13 cellular contexts compared by ENCODE assay signal in the genomic region with DNA sequence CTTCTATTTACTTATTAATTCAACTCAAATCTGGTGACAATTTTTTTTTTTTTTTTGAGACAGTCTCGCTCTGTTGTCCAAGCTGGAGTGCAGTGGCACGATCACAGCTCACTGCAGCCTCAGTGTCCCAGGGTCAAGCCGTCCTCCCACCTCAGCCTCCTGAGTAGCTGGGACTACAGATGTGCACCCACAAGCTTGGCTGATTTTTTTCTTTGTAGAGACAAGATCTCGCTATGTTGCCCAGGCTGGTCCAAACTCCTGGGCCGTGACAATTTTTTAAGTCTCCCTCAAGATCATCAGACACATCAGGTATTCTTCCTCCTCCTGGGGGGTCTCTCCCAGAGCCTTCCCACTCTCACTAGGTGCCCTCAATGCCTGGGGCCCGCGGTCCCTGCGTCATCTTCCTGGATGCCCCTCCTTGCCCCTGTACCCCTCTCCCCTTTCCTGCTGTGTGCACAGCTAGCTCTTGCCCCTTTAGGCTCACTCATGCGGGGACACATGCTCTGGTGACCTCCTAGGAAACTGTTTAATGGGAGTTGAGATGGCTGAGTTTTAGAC. TPM values are rescaled to one million over a fixed set of nuclear protein-coding genes. Genes with fewer than 3 reads are reported as not detected.
DNase-seq lines count a peak whose midpoint lies in the region; ATAC-seq and TF ChIP-seq lines count a peak whose summit lies in the region.
"Had no signal": no experiment of that assay in that cellular context is flagged by ENCODE, and none has a peak within 500 bp of the region (broad histone marks: within the 10 kb centered on the region; RNA-seq: fewer than 3 reads in every experiment).

No MANE protein-coding gene starts in this region.

- TF ChIP-seq POLR2A in gastrocnemius medialis (IDR thresholded peaks at IDR 0.05), result no peak

- peak; percentile 47 for DNase-seq in chondrocyte (ENCODE audit: low spot score)
- no peak for DNase-seq in gastrocnemius medialis
- no peak for DNase-seq in MV-4-11 (lab: John Stamatoyannopoulos, UW)
- DNase-seq in NCI-H2171 treated with DMSO at 0.1 percent for 48 hours (lab: John Stamatoyannopoulos, UW), result no peak
- DNase-seq: activated CD4-positive, alpha-beta T cell treated with anti-CD3 and anti-CD28 coated beads for 36 hours; brain microvascular endothelial cell; NCI-H187 treated with DMSO at 0.1 percent for 48 hours had no signal

- H3K27ac ChIP-seq in gastrocnemius medialis, result no peak overlapping the region
- H3K27ac ChIP-seq: brain microvascular endothelial cell, HL-60, parathyroid adenoma had no signal

- peak; percentile 30 for ATAC-seq in GM18498 (IDR thresholded peaks at IDR 0.05; ENCODE audit: unreplicated experiment)
- ATAC-seq in GM19452 (IDR thresholded peaks at IDR 0.05; ENCODE audit: unreplicated experiment), result peak; percentile 32
- peak; percentile 20 for ATAC-seq in HG02981 (IDR thresholded peaks at IDR 0.05; ENCODE audit: unreplicated experiment)
- no peak for ATAC-seq in gastrocnemius medialis
- no peak for ATAC-seq in HG03520 (IDR thresholded peaks at IDR 0.05; ENCODE audit: unreplicated experiment)

- TF ChIP-seq CTCF in chondrocyte (IDR thresholded peaks at IDR 0.05) (no peak), gastrocnemius medialis (IDR thresholded peaks at IDR 0.05 in 4 of 5, conservative IDR thresholded peaks at IDR 0.05 in 1 of 5) (no peak)

- no peak overlapping the region for H3K4me3 Mint-ChIP-seq in chondrocyte (ENCODE audit: unreplicated experiment)
- H3K4me3 Mint-ChIP-seq: activated CD4-positive, alpha-beta T cell treated with anti-CD3 and anti-CD28 coated beads for 36 hours had no signal

- H3K4me1 ChIP-seq in gastrocnemius medialis, result no peaks in the 10 kb centered on the region
- H3K4me1 ChIP-seq: parathyroid adenoma had no signal

- H3K9me3 Mint-ChIP-seq in chondrocyte (ENCODE audit: low read depth), result no peaks in the 10 kb centered on the region

- H3K4me3 ChIP-seq in gastrocnemius medialis, result no peak overlapping the region

- peaks cover 27% of the 10 kb centered on the region for H3K27me3 Mint-ChIP-seq in chondrocyte (ENCODE audit: low read depth)
- H3K27me3 Mint-ChIP-seq: activated CD4-positive, alpha-beta T cell treated with anti-CD3 and anti-CD28 coated beads for 36 hours had no signal

- peaks cover 2% of the 10 kb centered on the region for H3K4me1 Mint-ChIP-seq in chondrocyte (ENCODE audit: low read depth)

- peaks cover 0 to 3% (median 2%) of the 10 kb centered on the region in 3 donors for H3K27me3 ChIP-seq in gastrocnemius medialis
- H3K27me3 ChIP-seq: brain microvascular endothelial cell had no signal

- H3K36me3 ChIP-seq in gastrocnemius medialis, result no peaks in the 10 kb centered on the region
- H3K36me3 ChIP-seq: brain microvascular endothelial cell had no signal

- H3K36me3 Mint-ChIP-seq in chondrocyte (ENCODE audit: low read depth), result no peaks in the 10 kb centered on the region

- intact Hi-C loops in gastrocnemius medialis (cut with DNase I; ENCODE audit: low total_unique reads), result no loop called here

- no peaks in the 10 kb centered on the region for H3K9me3 ChIP-seq in gastrocnemius medialis

- no peak overlapping the region for H3K27ac Mint-ChIP-seq in chondrocyte (ENCODE audit: unreplicated experiment)

- in situ Hi-C loops in gastrocnemius medialis (cut with MboI; ENCODE audit: low sequenced_read_pairs in 4 of 4), result no loop called here

RNA-seq across cellular contexts. Expression of gene MAL, which starts 38.0 kb away (rescaled TPM):
- not detected in 3 replicates for total RNA-seq in chondrocyte
- total RNA-seq in gastrocnemius medialis, result 1 to 10 TPM in 1 of 4 donors, under 1 TPM in 2, not detected in 1; 0.64 to 2.4 (median 0.87) TPM

RNA-seq across cellular contexts. Expression of gene MRPS5, which starts 58.1 kb away (rescaled TPM):
- total RNA-seq in chondrocyte (32.9 to 42.4 TPM (median 33.6 TPM) in 3 replicates), gastrocnemius medialis (100 to 1,000 TPM in 1 of 4 donors, 10 to 100 TPM in 3; 53.4 to 106 (median 68.7) TPM)

Comparison
In these comparisons a context has a peak if more than half of its experiments do, and no peak if none do; other contexts are left out.
1. ATAC-seq: peak in GM18498 (single experiment), GM19452 (single experiment) and HG02981 (single experiment); none in gastrocnemius medialis (0 of 2) and HG03520 (single experiment).